13 cellular contexts compared by ENCODE assay signal in genomic region chr12:10481901-10482300, GRCh38. TPM values are rescaled to one million over a fixed set of nuclear protein-coding genes. Genes with fewer than 3 reads are reported as not detected.
DNase-seq lines count a peak whose midpoint lies in the region; ATAC-seq and TF ChIP-seq lines count a peak whose summit lies in the region.
"Not testable (repeated sequence)": the region's sequence is repeated elsewhere in the genome, so short reads cannot be mapped to it uniquely, and the experiment has no call there.
"Had no signal": no experiment of that assay in that cellular context is flagged by ENCODE, and none has a peak within 500 bp of the region (broad histone marks: within the 10 kb centered on the region; RNA-seq: fewer than 3 reads in every experiment).

No MANE protein-coding gene starts in this region.

- not testable (repeated sequence) for H3K27ac ChIP-seq in DND-41 (ENCODE audit: low read length)

- not testable (repeated sequence) for H2AFZ ChIP-seq in DND-41 (ENCODE audit: low read depth, low read length)

- CTCF ChIA-PET in T-cell (lab: Charles Lee): not testable (repeated sequence)
- CTCF ChIA-PET in activated CD8-positive, alpha-beta memory T cell treated with anti-CD3 and anti-CD28 coated beads, Interleukin-2, amount 10 ng/mL, durations not matched to agents 7 days and 5 days (lab: Charles Lee): interaction anchor here (0.6 to 1.7 kb wide), 2 partner anchors 14 to 127 kb away, joined by 3 to 5 read pairs; no protein-coding TSS in a partner anchor

- intact Hi-C loops in natural killer cell (cut with micrococcal nuclease): not testable (repeated sequence)

- H3K27ac Mint-ChIP-seq in T-cell (peak overlapping the region in 1 of 2 donors; percentile 65), natural killer cell (peak overlapping the region; percentile 71 to 87)
- peak overlapping the region; percentile 22 for H3K27ac Mint-ChIP-seq in activated CD8-positive, alpha-beta memory T cell treated with anti-CD3 and anti-CD28 coated beads, Interleukin-2, amount 10 ng/mL, durations not matched to agents 7 days and 5 days
- H3K27ac Mint-ChIP-seq in activated naive CD8-positive, alpha-beta T cell: peak overlapping the region; percentile 72
- H3K27ac Mint-ChIP-seq in effector memory CD8-positive, alpha-beta T cell: peak overlapping the region; percentile 88 to 89
- peak overlapping the region; percentile 60 for H3K27ac Mint-ChIP-seq in stimulated activated effector memory CD8-positive, alpha-beta T cell treated with anti-CD3 and anti-CD28 coated beads, Interleukin-12 subunit alpha, Interleukin-12 subunit beta, amount 100 ng/mL, for 72 hours

- not testable (repeated sequence) for H3K9me3 Mint-ChIP-seq in T-cell; effector memory CD8-positive, alpha-beta T cell
- peaks cover 24% of the 10 kb centered on the region for H3K9me3 Mint-ChIP-seq in activated CD8-positive, alpha-beta memory T cell treated with anti-CD3 and anti-CD28 coated beads, Interleukin-2, amount 10 ng/mL, durations not matched to agents 7 days and 5 days (ENCODE audit: low read depth)
- peaks cover 26% of the 10 kb centered on the region for H3K9me3 Mint-ChIP-seq in activated naive CD8-positive, alpha-beta T cell (ENCODE audit: low read depth)
- peaks cover 7 to 11% of the 10 kb centered on the region in 2 donors for H3K9me3 Mint-ChIP-seq in natural killer cell
- H3K9me3 Mint-ChIP-seq in stimulated activated effector memory CD8-positive, alpha-beta T cell treated with anti-CD3 and anti-CD28 coated beads, Interleukin-12 subunit alpha, Interleukin-12 subunit beta, amount 100 ng/mL, for 72 hours: peaks cover 24% of the 10 kb centered on the region

- H4K20me1 ChIP-seq in DND-41 (ENCODE audit: insufficient read depth, low read length): not testable (repeated sequence)

- not testable (repeated sequence) for H3K4me1 ChIP-seq in DND-41 (ENCODE audit: insufficient read depth, low read length)

- H3K4me3 Mint-ChIP-seq in T-cell: peak overlapping the region in 1 of 3 donors; percentile 10
- not testable (repeated sequence) for H3K4me3 Mint-ChIP-seq in activated CD8-positive, alpha-beta memory T cell treated with anti-CD3 and anti-CD28 coated beads, Interleukin-2, amount 10 ng/mL, durations not matched to agents 7 days and 5 days
- H3K4me3 Mint-ChIP-seq in activated naive CD8-positive, alpha-beta T cell: peak overlapping the region; percentile 44
- H3K4me3 Mint-ChIP-seq in effector memory CD8-positive, alpha-beta T cell: peak overlapping the region; percentile 66 to 70
- peak overlapping the region; percentile 70 for H3K4me3 Mint-ChIP-seq in natural killer cell
- peak overlapping the region; percentile 14 for H3K4me3 Mint-ChIP-seq in stimulated activated effector memory CD8-positive, alpha-beta T cell treated with anti-CD3 and anti-CD28 coated beads, Interleukin-12 subunit alpha, Interleukin-12 subunit beta, amount 100 ng/mL, for 72 hours

- not testable (repeated sequence) for H3K36me3 ChIP-seq in DND-41 (ENCODE audit: insufficient read depth, low read length)

- not testable (repeated sequence) for H3K9ac ChIP-seq in DND-41 (ENCODE audit: low read depth, low read length)

- peak; percentile 8 for DNase-seq in DND-41
- DNase-seq in T-cell: peak in 30 of 34 experiments; percentile 5 to 72 (median 28)
- peak; percentile 49 for DNase-seq in activated CD8-positive, alpha-beta memory T cell treated with anti-CD3 and anti-CD28 coated beads, Interleukin-2, amount 10 ng/mL, durations not matched to agents 7 days and 5 days
- peak; percentile 16 to 40 (median 28) for DNase-seq in effector memory CD8-positive, alpha-beta T cell
- DNase-seq in natural killer cell; stimulated activated effector memory CD8-positive, alpha-beta T cell treated with anti-CD3 and anti-CD28 coated beads, Interleukin-12 subunit alpha, Interleukin-12 subunit beta, amount 100 ng/mL, for 72 hours (ENCODE audit: low spot score in 2 of 2): not testable (repeated sequence)

- H3K27me3 ChIP-seq in DND-41 (ENCODE audit: insufficient read depth, low read length, poor library complexity): not testable (repeated sequence)

- not testable (repeated sequence) for H3K9me3 ChIP-seq in DND-41 (ENCODE audit: insufficient read depth, low read length, severe bottlenecking)

- peaks cover 0 to 19% (median 13%) of the 10 kb centered on the region in 3 donors for H3K4me1 Mint-ChIP-seq in T-cell
- H3K4me1 Mint-ChIP-seq in activated CD8-positive, alpha-beta memory T cell treated with anti-CD3 and anti-CD28 coated beads, Interleukin-2, amount 10 ng/mL, durations not matched to agents 7 days and 5 days: peaks cover 19% of the 10 kb centered on the region
- peaks cover 42% of the 10 kb centered on the region for H3K4me1 Mint-ChIP-seq in activated naive CD8-positive, alpha-beta T cell (ENCODE audit: low read depth)
- H3K4me1 Mint-ChIP-seq in effector memory CD8-positive, alpha-beta T cell (ENCODE audit: low read depth in 2 of 2): peaks cover 23 to 25% of the 10 kb centered on the region in 2 donors
- H3K4me1 Mint-ChIP-seq in natural killer cell: peaks cover 26 to 38% of the 10 kb centered on the region in 2 donors
- peaks cover 19% of the 10 kb centered on the region for H3K4me1 Mint-ChIP-seq in stimulated activated effector memory CD8-positive, alpha-beta T cell treated with anti-CD3 and anti-CD28 coated beads, Interleukin-12 subunit alpha, Interleukin-12 subunit beta, amount 100 ng/mL, for 72 hours

- not testable (repeated sequence) for H3K4me2 ChIP-seq in DND-41 (ENCODE audit: insufficient read depth, low read length)

- peaks cover 0 to 15% of the 10 kb centered on the region in 2 donors for H3K27me3 Mint-ChIP-seq in T-cell
- H3K27me3 Mint-ChIP-seq in activated CD8-positive, alpha-beta memory T cell treated with anti-CD3 and anti-CD28 coated beads, Interleukin-2, amount 10 ng/mL, durations not matched to agents 7 days and 5 days; activated naive CD8-positive, alpha-beta T cell; effector memory CD8-positive, alpha-beta T cell; natural killer cell (ENCODE audit: low read depth in 2 of 2): not testable (repeated sequence)

- POLR2A ChIA-PET in T-cell (lab: Charles Lee): interaction anchor here in 1 of 2 donors (0.6 kb wide), 1 partner anchor 95 kb away, joined by 3 read pairs; no protein-coding TSS in a partner anchor

- not testable (repeated sequence) for H3K4me3 ChIP-seq in DND-41 (ENCODE audit: low read depth in 1 of 2, low read length in 2 of 2)

- not testable (repeated sequence) for H3K36me3 Mint-ChIP-seq in T-cell; effector memory CD8-positive, alpha-beta T cell (ENCODE audit: insufficient read depth); stimulated activated effector memory CD8-positive, alpha-beta T cell treated with anti-CD3 and anti-CD28 coated beads, Interleukin-12 subunit alpha, Interleukin-12 subunit beta, amount 100 ng/mL, for 72 hours
- peaks cover 46% of the 10 kb centered on the region for H3K36me3 Mint-ChIP-seq in activated CD8-positive, alpha-beta memory T cell treated with anti-CD3 and anti-CD28 coated beads, Interleukin-2, amount 10 ng/mL, durations not matched to agents 7 days and 5 days
- H3K36me3 Mint-ChIP-seq in activated naive CD8-positive, alpha-beta T cell: peaks cover 51% of the 10 kb centered on the region
- H3K36me3 Mint-ChIP-seq in natural killer cell: peaks cover 16% of the 10 kb centered on the region

- H3K79me2 ChIP-seq in DND-41 (ENCODE audit: insufficient read depth, low read length): not testable (repeated sequence)

- TF ChIP-seq CTCF in DND-41 (IDR thresholded peaks at IDR 0.05; ENCODE audit: borderline replicate concordance, extremely low read depth, low read length, poor library complexity, severe bottlenecking); natural killer cell (IDR thresholded peaks at IDR 0.05): not testable (repeated sequence)

- not testable (repeated sequence) for ATAC-seq in DND-41 (ENCODE audit: insufficient read depth, low read depth); activated CD8-positive, alpha-beta memory T cell treated with anti-CD3 and anti-CD28 coated beads, Interleukin-2, amount 10 ng/mL, durations not matched to agents 7 days and 5 days; stimulated activated effector memory CD8-positive, alpha-beta T cell treated with anti-CD3 and anti-CD28 coated beads, Interleukin-12 subunit alpha, Interleukin-12 subunit beta, amount 100 ng/mL, for 72 hours
- ATAC-seq in T-cell (replicated peaks in 1 of 4) (peak; percentile 31 to 75 (median 52)), natural killer cell (peak; percentile 67 to 91 (median 89))
- ATAC-seq in effector memory CD8-positive, alpha-beta T cell (replicated peaks): peak; percentile 61

RNA-seq across cellular contexts. Expression of gene EIF2S3B, which starts 23.8 kb away (rescaled TPM):
- total RNA-seq in T-cell (1 to 10 TPM in 2 of 5 donors, under 1 TPM in 3; 0.28 to 3.9 (median 0.63) TPM), natural killer cell (under 1 TPM in 1 of 3 donors, not detected in 2; 0.88 TPM)
- total RNA-seq in activated CD8-positive, alpha-beta memory T cell treated with anti-CD3 and anti-CD28 coated beads, Interleukin-2, amount 10 ng/mL, durations not matched to agents 7 days and 5 days: under 1 TPM; 0.58 to 0.87 TPM

RNA-seq across cellular contexts. Expression of gene KLRC1, which starts 28.7 kb away (rescaled TPM):
- total RNA-seq in T-cell: 10 to 100 TPM in 1 of 5 donors, 1 to 10 TPM in 4; 1.7 to 11.2 (median 2.9) TPM
- total RNA-seq in activated CD8-positive, alpha-beta memory T cell treated with anti-CD3 and anti-CD28 coated beads, Interleukin-2, amount 10 ng/mL, durations not matched to agents 7 days and 5 days: 10 to 100 TPM; 15.9 to 17.8 TPM
- 100 to 1,000 TPM in 1 of 3 donors, 10 to 100 TPM in 2; 30.0 to 180 (median 83.1) TPM for total RNA-seq in natural killer cell
- total RNA-seq: A172, B cell, Caco-2, Daoy, GM23338, HT-29 had no signal

RNA-seq across cellular contexts. Expression of gene KLRC2, which starts 46.1 kb away (rescaled TPM):
- total RNA-seq in T-cell: 1 to 10 TPM in 4 of 5 donors, under 1 TPM in 1; 0.99 to 3.8 (median 1.9) TPM
- 10 to 100 TPM in 1 of 2 experiments, 1 to 10 TPM in 1; 6.8 to 23.4 TPM for total RNA-seq in activated CD8-positive, alpha-beta memory T cell treated with anti-CD3 and anti-CD28 coated beads, Interleukin-2, amount 10 ng/mL, durations not matched to agents 7 days and 5 days
- total RNA-seq in natural killer cell: 10 to 100 TPM in 2 of 3 donors, 1 to 10 TPM in 1; 3.0 to 57.5 (median 11.4) TPM
- total RNA-seq: A172, Caco-2, GM23338 had no signal
